Comparison of ENCODE assay signal across 2 cellular contexts in the genomic region with DNA sequence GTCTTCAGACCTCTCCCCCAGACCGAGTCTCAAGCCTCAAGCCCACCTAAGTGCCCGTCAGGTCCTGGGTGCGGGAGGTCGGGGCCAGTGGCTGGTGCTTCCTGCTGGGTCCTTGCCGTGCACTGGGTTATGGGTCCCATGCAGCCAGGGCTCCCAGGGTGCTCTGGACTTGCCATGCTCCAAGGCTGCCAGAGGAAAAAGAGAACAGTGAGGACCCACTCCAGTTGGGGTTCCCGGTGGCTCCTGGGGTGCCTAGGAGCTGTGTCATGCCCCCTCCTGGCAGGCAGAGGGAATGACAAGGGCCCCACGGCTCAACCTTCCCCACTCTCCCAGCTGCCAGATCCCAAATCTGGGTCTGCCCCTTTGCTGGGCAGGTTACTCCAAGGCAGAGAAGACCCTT.
TF ChIP-seq lines count a peak whose summit lies in the region.

No MANE protein-coding gene starts in this region.

TF ChIP-seq in GM23338, 12 proteins besides CTCF, POLR2A, EP300 and RAD21 (continued from another document):
- TF ChIP-seq EZH2 (IDR thresholded peaks at IDR 0.05; ENCODE audit: low read depth, unreplicated experiment): no peak
- TF ChIP-seq REST (IDR thresholded peaks at IDR 0.05; ENCODE audit: unreplicated experiment): no peak

TF ChIP-seq in K562, 482 proteins besides CTCF, POLR2A, EP300 and RAD21:
- no peak for TF ChIP-seq MYBL2 (IDR thresholded peaks at IDR 0.05; ENCODE audit: low read depth)
- TF ChIP-seq MYBL2 (CRISPR knock-in tag; IDR thresholded peaks at IDR 0.05; ENCODE audit: borderline replicate concordance): no peak
- TF ChIP-seq MAFK (IDR thresholded peaks at IDR 0.05; ENCODE audit: low read length): no peak
- TF ChIP-seq MTF1 (CRISPR knock-in tag; IDR thresholded peaks at IDR 0.05; ENCODE audit: borderline replicate concordance): no peak
- no peak for TF ChIP-seq ZNF263 (CRISPR knock-in tag; IDR thresholded peaks at IDR 0.05; ENCODE audit: borderline replicate concordance)
- no peak for TF ChIP-seq JUNB (CRISPR knock-in tag; conservative IDR thresholded peaks at IDR 0.05)
- no peak for TF ChIP-seq SREBF2 (CRISPR knock-in tag; IDR thresholded peaks at IDR 0.05)
- no peak for TF ChIP-seq ERF (CRISPR knock-in tag; IDR thresholded peaks at IDR 0.05)
- TF ChIP-seq STAT5A (IDR thresholded peaks at IDR 0.05; ENCODE audit: borderline replicate concordance, low read length): no peak
- TF ChIP-seq ZZZ3 (IDR thresholded peaks at IDR 0.05): no peak
- TF ChIP-seq, protein P1, sequence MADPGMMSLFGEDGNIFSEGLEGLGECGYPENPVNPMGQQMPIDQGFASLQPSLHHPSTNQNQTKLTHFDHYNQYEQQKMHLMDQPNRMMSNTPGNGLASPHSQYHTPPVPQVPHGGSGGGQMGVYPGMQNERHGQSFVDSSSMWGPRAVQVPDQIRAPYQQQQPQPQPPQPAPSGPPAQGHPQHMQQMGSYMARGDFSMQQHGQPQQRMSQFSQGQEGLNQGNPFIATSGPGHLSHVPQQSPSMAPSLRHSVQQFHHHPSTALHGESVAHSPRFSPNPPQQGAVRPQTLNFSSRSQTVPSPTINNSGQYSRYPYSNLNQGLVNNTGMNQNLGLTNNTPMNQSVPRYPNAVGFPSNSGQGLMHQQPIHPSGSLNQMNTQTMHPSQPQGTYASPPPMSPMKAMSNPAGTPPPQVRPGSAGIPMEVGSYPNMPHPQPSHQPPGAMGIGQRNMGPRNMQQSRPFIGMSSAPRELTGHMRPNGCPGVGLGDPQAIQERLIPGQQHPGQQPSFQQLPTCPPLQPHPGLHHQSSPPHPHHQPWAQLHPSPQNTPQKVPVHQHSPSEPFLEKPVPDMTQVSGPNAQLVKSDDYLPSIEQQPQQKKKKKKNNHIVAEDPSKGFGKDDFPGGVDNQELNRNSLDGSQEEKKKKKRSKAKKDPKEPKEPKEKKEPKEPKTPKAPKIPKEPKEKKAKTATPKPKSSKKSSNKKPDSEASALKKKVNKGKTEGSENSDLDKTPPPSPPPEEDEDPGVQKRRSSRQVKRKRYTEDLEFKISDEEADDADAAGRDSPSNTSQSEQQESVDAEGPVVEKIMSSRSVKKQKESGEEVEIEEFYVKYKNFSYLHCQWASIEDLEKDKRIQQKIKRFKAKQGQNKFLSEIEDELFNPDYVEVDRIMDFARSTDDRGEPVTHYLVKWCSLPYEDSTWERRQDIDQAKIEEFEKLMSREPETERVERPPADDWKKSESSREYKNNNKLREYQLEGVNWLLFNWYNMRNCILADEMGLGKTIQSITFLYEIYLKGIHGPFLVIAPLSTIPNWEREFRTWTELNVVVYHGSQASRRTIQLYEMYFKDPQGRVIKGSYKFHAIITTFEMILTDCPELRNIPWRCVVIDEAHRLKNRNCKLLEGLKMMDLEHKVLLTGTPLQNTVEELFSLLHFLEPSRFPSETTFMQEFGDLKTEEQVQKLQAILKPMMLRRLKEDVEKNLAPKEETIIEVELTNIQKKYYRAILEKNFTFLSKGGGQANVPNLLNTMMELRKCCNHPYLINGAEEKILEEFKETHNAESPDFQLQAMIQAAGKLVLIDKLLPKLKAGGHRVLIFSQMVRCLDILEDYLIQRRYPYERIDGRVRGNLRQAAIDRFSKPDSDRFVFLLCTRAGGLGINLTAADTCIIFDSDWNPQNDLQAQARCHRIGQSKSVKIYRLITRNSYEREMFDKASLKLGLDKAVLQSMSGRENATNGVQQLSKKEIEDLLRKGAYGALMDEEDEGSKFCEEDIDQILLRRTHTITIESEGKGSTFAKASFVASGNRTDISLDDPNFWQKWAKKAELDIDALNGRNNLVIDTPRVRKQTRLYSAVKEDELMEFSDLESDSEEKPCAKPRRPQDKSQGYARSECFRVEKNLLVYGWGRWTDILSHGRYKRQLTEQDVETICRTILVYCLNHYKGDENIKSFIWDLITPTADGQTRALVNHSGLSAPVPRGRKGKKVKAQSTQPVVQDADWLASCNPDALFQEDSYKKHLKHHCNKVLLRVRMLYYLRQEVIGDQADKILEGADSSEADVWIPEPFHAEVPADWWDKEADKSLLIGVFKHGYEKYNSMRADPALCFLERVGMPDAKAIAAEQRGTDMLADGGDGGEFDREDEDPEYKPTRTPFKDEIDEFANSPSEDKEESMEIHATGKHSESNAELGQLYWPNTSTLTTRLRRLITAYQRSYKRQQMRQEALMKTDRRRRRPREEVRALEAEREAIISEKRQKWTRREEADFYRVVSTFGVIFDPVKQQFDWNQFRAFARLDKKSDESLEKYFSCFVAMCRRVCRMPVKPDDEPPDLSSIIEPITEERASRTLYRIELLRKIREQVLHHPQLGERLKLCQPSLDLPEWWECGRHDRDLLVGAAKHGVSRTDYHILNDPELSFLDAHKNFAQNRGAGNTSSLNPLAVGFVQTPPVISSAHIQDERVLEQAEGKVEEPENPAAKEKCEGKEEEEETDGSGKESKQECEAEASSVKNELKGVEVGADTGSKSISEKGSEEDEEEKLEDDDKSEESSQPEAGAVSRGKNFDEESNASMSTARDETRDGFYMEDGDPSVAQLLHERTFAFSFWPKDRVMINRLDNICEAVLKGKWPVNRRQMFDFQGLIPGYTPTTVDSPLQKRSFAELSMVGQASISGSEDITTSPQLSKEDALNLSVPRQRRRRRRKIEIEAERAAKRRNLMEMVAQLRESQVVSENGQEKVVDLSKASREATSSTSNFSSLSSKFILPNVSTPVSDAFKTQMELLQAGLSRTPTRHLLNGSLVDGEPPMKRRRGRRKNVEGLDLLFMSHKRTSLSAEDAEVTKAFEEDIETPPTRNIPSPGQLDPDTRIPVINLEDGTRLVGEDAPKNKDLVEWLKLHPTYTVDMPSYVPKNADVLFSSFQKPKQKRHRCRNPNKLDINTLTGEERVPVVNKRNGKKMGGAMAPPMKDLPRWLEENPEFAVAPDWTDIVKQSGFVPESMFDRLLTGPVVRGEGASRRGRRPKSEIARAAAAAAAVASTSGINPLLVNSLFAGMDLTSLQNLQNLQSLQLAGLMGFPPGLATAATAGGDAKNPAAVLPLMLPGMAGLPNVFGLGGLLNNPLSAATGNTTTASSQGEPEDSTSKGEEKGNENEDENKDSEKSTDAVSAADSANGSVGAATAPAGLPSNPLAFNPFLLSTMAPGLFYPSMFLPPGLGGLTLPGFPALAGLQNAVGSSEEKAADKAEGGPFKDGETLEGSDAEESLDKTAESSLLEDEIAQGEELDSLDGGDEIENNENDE (IDR thresholded peaks at IDR 0.05; ENCODE audit: low read depth, low read length): no peak
- no peak for TF ChIP-seq ZNF717 (CRISPR knock-in tag; IDR thresholded peaks at IDR 0.05)
- no peak for TF ChIP-seq E4F1 (CRISPR knock-in tag; IDR thresholded peaks at IDR 0.05; ENCODE audit: borderline replicate concordance)
- no peak for TF ChIP-seq ZNF197 (CRISPR knock-in tag; IDR thresholded peaks at IDR 0.05; ENCODE audit: low read depth)
- no peak for TF ChIP-seq RBBP5 (IDR thresholded peaks at IDR 0.05; ENCODE audit: borderline replicate concordance, insufficient read depth, low read length, poor library complexity, severe bottlenecking)
- no peak for TF ChIP-seq EWSR1 (IDR thresholded peaks at IDR 0.05; ENCODE audit: borderline replicate concordance, low read depth, partially characterized antibody)
- TF ChIP-seq HNRNPLL (IDR thresholded peaks at IDR 0.05; ENCODE audit: low read depth, low read length, poor library complexity, severe bottlenecking): no peak
- no peak for TF ChIP-seq CAMTA2 (CRISPR knock-in tag; conservative IDR thresholded peaks at IDR 0.05)
